In genomic region chr3:129315386-129315991, GRCh38 we compare ENCODE assay signal across 8 cellular contexts. TPM values are rescaled to one million over a fixed set of nuclear protein-coding genes. Genes with fewer than 3 reads are reported as not detected.
DNase-seq lines count a peak whose midpoint lies in the region; ATAC-seq and TF ChIP-seq lines count a peak whose summit lies in the region.

No MANE protein-coding gene starts in this region.

- H3K79me2 ChIP-seq in fibroblast of lung (ENCODE audit: control insufficient read depth, insufficient read depth, low read length) = peaks cover 7% of the 10 kb centered on the region

- peak overlapping the region; percentile 95 for H3K4me3 Mint-ChIP-seq in nephron progenitor cell

- peak overlapping the region; percentile 92 for H3K4me2 ChIP-seq in fibroblast of lung (ENCODE audit: extremely low read depth, insufficient read depth, low read length)

- no peaks in the 10 kb centered on the region for H3K36me3 Mint-ChIP-seq in nephron progenitor cell (ENCODE audit: low read depth)

- peaks cover 3% of the 10 kb centered on the region for H3K4me1 ChIP-seq in fibroblast of lung (ENCODE audit: control insufficient read depth, extremely low read depth, insufficient read depth, low read length)

- peak overlapping the region; percentile 98 for H3K27ac Mint-ChIP-seq in nephron progenitor cell

- H3K36me3 ChIP-seq in fibroblast of lung (ENCODE audit: control insufficient read depth, insufficient read depth, low read length) = no peaks in the 10 kb centered on the region

- TF ChIP-seq CTCF in fibroblast of lung (conservative IDR thresholded peaks at IDR 0.05 in 1 of 2, IDR thresholded peaks at IDR 0.05 in 1 of 2; ENCODE audit: low read depth in 1 of 2, low read length in 2 of 2) (no peak), nephron progenitor cell (IDR thresholded peaks at IDR 0.05) (no peak)

- in situ Hi-C loops in KBM-7 (cut with MboI; ENCODE audit: low pct_unique_long_range_greater_than_20kb, low sequenced_read_pairs) = no loop called here

- H3K4me1 Mint-ChIP-seq in nephron progenitor cell = peaks cover 32% of the 10 kb centered on the region

- no peaks in the 10 kb centered on the region for H3K9me3 Mint-ChIP-seq in nephron progenitor cell

- no peaks in the 10 kb centered on the region for H3K27me3 ChIP-seq in fibroblast of lung (ENCODE audit: control insufficient read depth, insufficient read depth, low read length)

- no peaks in the 10 kb centered on the region for H4K20me1 ChIP-seq in fibroblast of lung (ENCODE audit: control insufficient read depth, extremely low read depth, insufficient read depth, low read length)

- H3K4me3 ChIP-seq in fibroblast of lung (replicated peaks in 1 of 4; ENCODE audit: control extremely low read depth in 1 of 4, insufficient read depth in 1 of 4, low read depth in 3 of 4, low read length in 4 of 4) = peak overlapping the region; percentile 80 to 90 (median 86)

- H2AFZ ChIP-seq in fibroblast of lung (ENCODE audit: low read length) = no peak overlapping the region

- peaks cover 4% of the 10 kb centered on the region for H3K27me3 Mint-ChIP-seq in nephron progenitor cell (ENCODE audit: low read depth, poor library complexity)

- DNase-seq in GM03348 (ENCODE audit: low spot score) (peak; percentile 61), KBM-7 (peak; percentile 46), fibroblast of lung (ENCODE audit: low read depth in 2 of 2) (peak; percentile 23 to 36), nephron progenitor cell (peak; percentile 38), COR-L47 (lab: John Stamatoyannopoulos, UW) (no peak)
- peak; percentile 62 for DNase-seq in activated T-cell treated with anti-CD3 and anti-CD28 coated beads, Interleukin-2, amount 50 U/mL, for 1 hour

- ATAC-seq in GM18511 (IDR thresholded peaks at IDR 0.05; ENCODE audit: unreplicated experiment) = no peak
- no peak for ATAC-seq in HG03439 (IDR thresholded peaks at IDR 0.05; ENCODE audit: unreplicated experiment)

- H3K9ac ChIP-seq in fibroblast of lung (ENCODE audit: insufficient read depth, low read length) = peak overlapping the region; percentile 89

- H3K27ac ChIP-seq in fibroblast of lung (ENCODE audit: insufficient read depth, low read length) = peak overlapping the region; percentile 83

- no peaks in the 10 kb centered on the region for H3K9me3 ChIP-seq in fibroblast of lung (ENCODE audit: control insufficient read depth, insufficient read depth, low read depth, low read length)

RNA-seq across cellular contexts. Expression of gene HMCES, which starts 36.8 kb away (rescaled TPM):
- total RNA-seq in fibroblast of lung = 11.8 and 12.2 TPM in 2 replicates
- 22.6 and 22.8 TPM in 2 replicates for polyA plus RNA-seq in fibroblast of lung
- polyA plus RNA-seq in fibroblast of lung (2012) = 30.0 and 34.9 TPM in 2 replicates
- 16.7 and 20.0 TPM in 2 replicates for polyA minus RNA-seq in fibroblast of lung (ENCODE audit: low replicate concordance)
